Comparison of ENCODE assay signal across 1 cellular context in the genomic region with DNA sequence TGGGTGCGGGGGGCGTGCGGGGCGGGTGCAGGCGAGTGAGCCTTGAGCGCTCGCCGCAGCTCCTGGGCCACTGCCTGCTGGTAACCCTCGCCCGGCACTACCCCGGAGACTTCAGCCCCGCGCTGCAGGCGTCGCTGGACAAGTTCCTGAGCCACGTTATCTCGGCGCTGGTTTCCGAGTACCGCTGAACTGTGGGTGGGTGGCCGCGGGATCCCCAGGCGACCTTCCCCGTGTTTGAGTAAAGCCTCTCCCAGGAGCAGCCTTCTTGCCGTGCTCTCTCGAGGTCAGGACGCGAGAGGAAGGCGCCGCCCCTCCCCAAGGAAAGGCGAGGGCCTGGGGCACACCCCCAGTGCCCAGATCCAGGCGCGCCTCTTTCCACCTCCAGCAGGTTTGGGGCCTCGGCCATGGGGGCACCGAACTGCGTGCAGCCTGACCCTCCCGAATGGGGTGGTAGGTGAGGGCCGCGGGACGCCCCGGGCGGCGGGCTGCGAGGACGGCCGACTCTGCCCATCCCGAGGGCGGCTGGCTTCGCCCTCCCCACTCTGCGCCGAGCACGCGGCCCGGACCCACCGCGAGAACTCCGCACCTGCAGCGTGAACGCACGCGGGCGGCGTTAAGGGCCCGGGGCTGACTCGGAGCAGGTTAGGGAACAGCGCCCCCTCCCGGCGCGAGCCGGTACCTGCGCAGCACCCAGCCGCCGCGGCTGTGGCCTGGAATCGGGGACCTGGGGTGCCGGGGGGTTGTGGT.
A peak's percentile ranks its signal among the peaks of the same experiment; 100 is the strongest.
TF ChIP-seq lines count a peak whose summit lies in the region.

No MANE protein-coding gene starts in this region.

TF ChIP-seq in HEK293, 187 proteins besides CTCF, POLR2A, EP300 and RAD21 (continued from another document):
- TF ChIP-seq ZNF398 (tag by site-specific recombination; IDR thresholded peaks at IDR 0.05) (peak; percentile 56; the same call in 1 of the 2 replicates), INSM2 (tag by site-specific recombination; IDR thresholded peaks at IDR 0.05) (0 out of 2 replicates have a peak, but pooled peaks have one; percentile 14), ZNF148 (tag by site-specific recombination; IDR thresholded peaks at IDR 0.05; ENCODE audit: borderline replicate concordance) (no peak), ZNF2 (tag by site-specific recombination; IDR thresholded peaks at IDR 0.05) (0 out of 2 replicates have a peak, but pooled peaks have one; percentile 50), OVOL3 (tag by site-specific recombination; IDR thresholded peaks at IDR 0.05) (no peak), ATF2 (tag by site-specific recombination; IDR thresholded peaks at IDR 0.05; ENCODE audit: low read depth) (no peak), ZNF596 (tag by site-specific recombination; IDR thresholded peaks at IDR 0.05) (no peak), ZNF580 (tag by site-specific recombination; IDR thresholded peaks at IDR 0.05) (peak; percentile 52; the same call in 1 of the 2 replicates), ZFP69B (tag by site-specific recombination; IDR thresholded peaks at IDR 0.05) (peak; percentile 96), WT1 (tag by site-specific recombination; IDR thresholded peaks at IDR 0.05) (no peak), OSR2 (tag by site-specific recombination; IDR thresholded peaks at IDR 0.05) (peak; percentile 25), HOXA7 (CRISPR knock-in tag; IDR thresholded peaks at IDR 0.05; ENCODE audit: borderline replicate concordance) (no peak), ZNF518A (tag by site-specific recombination; conservative IDR thresholded peaks at IDR 0.05; ENCODE audit: low read depth) (no peak)
